In genomic region chr6:10612161-10612560, GRCh38 we compare ENCODE assay signal across 20 cellular contexts.
"Had no signal": no experiment of that assay in that cellular context is flagged by ENCODE, and none has a peak within 500 bp of the region (broad histone marks: within the 10 kb centered on the region; RNA-seq: fewer than 3 reads in every experiment).

No MANE protein-coding gene starts in this region.

- H3K27ac ChIP-seq: body of pancreas, cardiac muscle cell, coronary artery, dorsolateral prefrontal cortex, lower lobe of right lung, tibial nerve had no signal

- H3K4me1 ChIP-seq: tibial nerve had no signal

- H3K9me3 ChIP-seq: body of pancreas, lower lobe of right lung had no signal

- ATAC-seq: body of pancreas, lower lobe of right lung had no signal

- DNase-seq: activated CD4-positive, alpha-beta T cell treated with anti-CD3 and anti-CD28 coated beads for 48 hours; activated CD4-positive, alpha-beta T cell treated with anti-CD3 and anti-CD28 coated beads, Interleukin-2, amount 50 U/mL, for 48 hours; activated CD8-positive, alpha-beta memory T cell treated with anti-CD3 and anti-CD28 coated beads for 24 hours; activated effector memory CD4-positive, alpha-beta T cell treated with Interleukin-2 at 50 U/mL for 16 hours; activated naive CD4-positive, alpha-beta T cell treated with Interleukin-2 at 50 U/mL for 16 hours; anterior cingulate cortex; body of pancreas; cerebellar nuclear complex; dorsolateral prefrontal cortex; effector memory CD4-positive, alpha-beta T cell; erythroblast; head of caudate nucleus; lower lobe of right lung; mesenchymal stem cell; stimulated activated CD4-positive, alpha-beta T cell treated with anti-CD3 and anti-CD28 coated beads, Interleukin-15, amount 100 ng/mL, for 24 hours; stimulated activated CD4-positive, alpha-beta T cell treated with anti-CD3 and anti-CD28 coated beads, Interleukin-2, amount 100 ng/mL, for 24 hours; stimulated activated naive CD4-positive, alpha-beta T cell had no signal

- H3K36me3 ChIP-seq: cardiac muscle cell, lower lobe of right lung, tibial nerve had no signal

- H3K27me3 ChIP-seq: body of pancreas, cardiac muscle cell, dorsolateral prefrontal cortex, tibial nerve had no signal

- H3K4me3 ChIP-seq: body of pancreas, cardiac muscle cell, coronary artery, dorsolateral prefrontal cortex, lower lobe of right lung, tibial nerve had no signal
